22 cellular contexts compared by ENCODE assay signal in the genomic region with DNA sequence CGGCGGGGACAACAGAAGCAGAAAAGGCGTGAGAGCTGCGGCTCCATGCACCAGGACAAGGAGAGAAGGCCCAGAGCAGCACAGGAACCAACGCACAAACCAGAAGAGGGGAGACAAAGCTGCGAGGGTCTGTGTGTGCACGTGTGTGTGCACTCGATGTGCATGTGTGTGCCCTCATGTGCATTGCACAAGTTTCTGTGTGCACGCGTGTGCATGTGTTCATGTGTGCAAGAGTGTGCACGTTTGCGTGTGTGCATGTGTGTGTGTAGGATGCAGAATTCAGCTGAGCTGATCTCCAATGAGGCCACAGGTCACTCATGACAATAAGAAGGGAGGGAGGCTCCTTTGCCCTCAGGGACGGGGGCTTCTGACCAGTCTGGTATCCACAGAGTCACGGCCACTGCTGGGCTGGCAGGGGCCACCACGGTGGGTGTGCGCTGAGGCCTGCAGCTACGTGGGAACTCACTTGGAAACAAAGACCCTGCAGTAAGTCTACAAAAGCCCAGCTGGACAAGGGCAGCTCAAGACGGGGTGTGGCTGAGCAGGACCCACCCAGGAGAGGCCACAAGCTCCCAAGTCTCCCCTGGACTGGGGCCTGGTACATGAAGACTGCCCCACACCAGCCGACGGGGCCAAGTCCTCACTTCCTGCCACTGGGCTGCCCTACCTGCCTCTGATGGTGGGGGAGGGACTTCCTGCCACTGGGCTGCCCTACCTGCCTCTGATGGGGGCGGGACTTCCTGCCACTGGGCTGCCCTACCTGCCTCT. TPM values are rescaled to one million over a fixed set of nuclear protein-coding genes. Genes with fewer than 3 reads are reported as not detected.
DNase-seq lines count a peak whose midpoint lies in the region; ATAC-seq, FAIRE-seq and TF ChIP-seq lines count a peak whose summit lies in the region.
"Had no signal": no experiment of that assay in that cellular context is flagged by ENCODE, and none has a peak within 500 bp of the region (broad histone marks: within the 10 kb centered on the region; RNA-seq: fewer than 3 reads in every experiment).

No MANE protein-coding gene starts in this region.

- no peak for ATAC-seq in K562
- ATAC-seq: left ventricle myocardium superior; natural killer cell treated with Interleukin-12 subunit alpha and Interleukin-12 subunit beta and Interleukin-15 and Interleukin-18, amount 100 ng/mL, for 72 hours had no signal

- H3K4me1 ChIP-seq in K562 (replicated peaks in 1 of 2; ENCODE audit: control insufficient read depth in 2 of 2, insufficient read depth in 2 of 2, low read length in 2 of 2) = peaks cover 0 to 54% of the 10 kb centered on the region in 2 experiments; a peak in 2 of 5 replicates
- no peaks in the 10 kb centered on the region for H3K4me1 ChIP-seq in neural progenitor cell
- H3K4me1 ChIP-seq: HAP-1, upper lobe of left lung had no signal

- H3K36me3 Mint-ChIP-seq in neural progenitor cell (peaks cover 4% of the 10 kb centered on the region), immature natural killer cell (no peaks in the 10 kb centered on the region)
- H3K36me3 Mint-ChIP-seq in activated CD4-positive, alpha-beta memory T cell treated with anti-CD3 and anti-CD28 coated beads, Interleukin-2, amount 10 ng/mL, durations not matched to agents 7 days and 5 days (ENCODE audit: low read depth) = no peaks in the 10 kb centered on the region
- H3K36me3 Mint-ChIP-seq: activated CD4-positive, alpha-beta memory T cell treated with anti-CD3 and anti-CD28 coated beads for 36 hours; natural killer cell treated with Interleukin-12 subunit alpha and Interleukin-12 subunit beta and Interleukin-15 and Interleukin-18, amount 100 ng/mL, for 72 hours had no signal

- CTCF ChIA-PET in K562 (lab: Yijun Ruan, JAX; ENCODE audit: low intra/inter-chr PET ratio) = no interaction called here
- CTCF ChIA-PET in activated CD4-positive, alpha-beta memory T cell treated with anti-CD3 and anti-CD28 coated beads, Interleukin-2, amount 10 ng/mL, durations not matched to agents 7 days and 5 days (lab: Charles Lee) = no interaction called here

- no TSS peak for BruUV-seq in K562 (replicated peaks; lab: Mats Ljungman, UMichigan)

- no peaks in the 10 kb centered on the region for H3F3A ChIP-seq in neural progenitor cell (ENCODE audit: low read depth)

- H3K9ac ChIP-seq in K562 (ENCODE audit: insufficient read depth in 1 of 2, low read depth in 2 of 2, low read length in 2 of 2) (no peak overlapping the region), neural progenitor cell (no peak overlapping the region)

- POLR2A ChIA-PET in K562 (lab: Yijun Ruan, JAX) = interaction anchor here (0.6 to 0.8 kb wide), 2 partner anchors 31 to 217 kb away, joined by 3 read pairs; partner anchors contain the start of gene GMEB2
- POLR2A ChIA-PET in activated CD4-positive, alpha-beta memory T cell treated with anti-CD3 and anti-CD28 coated beads, Interleukin-2, amount 10 ng/mL, durations not matched to agents 7 days and 5 days (lab: Charles Lee) = no interaction called here

- H3K4me2 ChIP-seq in K562 (ENCODE audit: insufficient read depth, low read length) (no peak overlapping the region), neural progenitor cell (no peak overlapping the region)

- H4K20me1 ChIP-seq in K562 (replicated peaks; ENCODE audit: control insufficient read depth, insufficient read depth, low read length) (no peaks in the 10 kb centered on the region), neural progenitor cell (ENCODE audit: low read depth) (no peaks in the 10 kb centered on the region)

- H3K79me2 ChIP-seq in K562 (ENCODE audit: control insufficient read depth, insufficient read depth, low read length) (no peaks in the 10 kb centered on the region), neural progenitor cell (ENCODE audit: low read depth) (no peaks in the 10 kb centered on the region)

- TF ChIP-seq EP300 in K562 (IDR thresholded peaks at IDR 0.05; ENCODE audit: low read length) = no peak

- peak overlapping the region; percentile 37 for H3K4me3 ChIP-seq in LNCaP clone FGC (ENCODE audit: low read depth, low read length)
- H3K4me3 ChIP-seq in K562 = no peak overlapping the region
- H3K4me3 ChIP-seq in neural progenitor cell = no peak overlapping the region
- H3K4me3 ChIP-seq: HAP-1, upper lobe of left lung had no signal

- H3K27me3 Mint-ChIP-seq in neural progenitor cell (ENCODE audit: insufficient read depth, low read depth) (peaks cover 5% of the 10 kb centered on the region), immature natural killer cell (ENCODE audit: low read depth in 3 of 3) (peaks cover 0 to 2% (median 0%) of the 10 kb centered on the region in 3 donors)
- no peaks in the 10 kb centered on the region for H3K27me3 Mint-ChIP-seq in activated CD4-positive, alpha-beta memory T cell treated with anti-CD3 and anti-CD28 coated beads, Interleukin-2, amount 10 ng/mL, durations not matched to agents 7 days and 5 days

- intact Hi-C loops in K562 (cut with micrococcal nuclease) = no loop called here

- H3K9me1 ChIP-seq in K562 (ENCODE audit: control insufficient read depth, insufficient read depth, low read length) = no peaks in the 10 kb centered on the region

- H3K9me3 ChIP-seq in K562 (replicated peaks; ENCODE audit: control insufficient read depth, insufficient read depth, low read depth, low read length) = no peaks in the 10 kb centered on the region
- H3K9me3 ChIP-seq in neural progenitor cell (ENCODE audit: low read depth) = no peaks in the 10 kb centered on the region
- H3K9me3 ChIP-seq: HAP-1, upper lobe of left lung had no signal

- no peak overlapping the region for H3K27ac ChIP-seq in K562 (ENCODE audit: extremely low read depth, low read depth, low read length)
- no peak overlapping the region for H3K27ac ChIP-seq in neural progenitor cell
- H3K27ac ChIP-seq: upper lobe of left lung had no signal

- H2AFZ ChIP-seq in K562 (ENCODE audit: low read depth, low read length) (no peak overlapping the region), neural progenitor cell (replicated peaks) (no peak overlapping the region)

- H3K9me3 Mint-ChIP-seq in neural progenitor cell (no peaks in the 10 kb centered on the region), immature natural killer cell (no peaks in the 10 kb centered on the region)
- H3K9me3 Mint-ChIP-seq in activated CD4-positive, alpha-beta memory T cell treated with anti-CD3 and anti-CD28 coated beads, Interleukin-2, amount 10 ng/mL, durations not matched to agents 7 days and 5 days = peaks cover 4% of the 10 kb centered on the region
- H3K9me3 Mint-ChIP-seq: activated CD4-positive, alpha-beta memory T cell treated with anti-CD3 and anti-CD28 coated beads for 36 hours; dendritic cell treated with granulocyte-macrophage colony-stimulating factor and Interleukin-4, amounts not matched to agents 40 ng/mL and 50 ng/mL, for 4 days; natural killer cell treated with Interleukin-12 subunit alpha and Interleukin-12 subunit beta and Interleukin-15 and Interleukin-18, amount 100 ng/mL, for 72 hours had no signal

- H3K4me1 Mint-ChIP-seq in neural progenitor cell = peaks cover 14% of the 10 kb centered on the region
- H3K4me1 Mint-ChIP-seq in immature natural killer cell = no peaks in the 10 kb centered on the region
- peaks cover 9% of the 10 kb centered on the region for H3K4me1 Mint-ChIP-seq in activated CD4-positive, alpha-beta memory T cell treated with anti-CD3 and anti-CD28 coated beads, Interleukin-2, amount 10 ng/mL, durations not matched to agents 7 days and 5 days

- TF ChIP-seq RAD21 in K562 (CRISPR knock-in tag; conservative IDR thresholded peaks at IDR 0.05 in 1 of 2, IDR thresholded peaks at IDR 0.05 in 1 of 2) = no peak

- in situ Hi-C loops in K562 (cut with MboI) = no loop called here

- no peak for FAIRE-seq in K562 (lab: Jason Lieb, UNC)
- FAIRE-seq: islet of Langerhans had no signal

- H3K27me3 ChIP-seq in K562 (ENCODE audit: control insufficient read depth in 2 of 2, insufficient read depth in 2 of 2, low read length in 2 of 2) (peaks cover 21 to 96% of the 10 kb centered on the region in 2 experiments; a peak in 4 of 5 replicates), neural progenitor cell (no peaks in the 10 kb centered on the region)
- H3K27me3 ChIP-seq: upper lobe of left lung had no signal

- TF ChIP-seq POLR2A in K562 (conservative IDR thresholded peaks at IDR 0.05) = no peak
- no peak for TF ChIP-seq POLR2A in erythroblast (IDR thresholded peaks at IDR 0.05; ENCODE audit: low read length)

- H3K36me3 ChIP-seq in K562 (ENCODE audit: control insufficient read depth, insufficient read depth, low read length) = no peaks in the 10 kb centered on the region
- no peaks in the 10 kb centered on the region for H3K36me3 ChIP-seq in neural progenitor cell
- H3K36me3 ChIP-seq: HAP-1, upper lobe of left lung had no signal

- peak; percentile 22 for DNase-seq in NCI-H146 (lab: John Stamatoyannopoulos, UW)
- no peak for DNase-seq in NCI-H146 treated with DMSO at 0.1 percent for 48 hours (lab: John Stamatoyannopoulos, UW; ENCODE audit: unreplicated experiment)
- peak; percentile 23 for DNase-seq in LNCaP clone FGC (ENCODE audit: low read depth)
- no peak for DNase-seq in K562 (ENCODE audit: extremely low read depth in 1 of 4, low spot score in 3 of 4)
- DNase-seq in neural progenitor cell (ENCODE audit: low spot score) = no peak
- DNase-seq in immature natural killer cell = no peak
- DNase-seq in activated CD4-positive, alpha-beta memory T cell treated with anti-CD3 and anti-CD28 coated beads, Interleukin-2, amount 10 ng/mL, durations not matched to agents 7 days and 5 days = no peak
- no peak for DNase-seq in erythroblast (lab: John Stamatoyannopoulos, UW)
- DNase-seq: 8988T; activated CD4-positive, alpha-beta memory T cell treated with anti-CD3 and anti-CD28 coated beads for 36 hours; activated gamma-delta T cell treated with Interleukin-2 at 50 U/mL for 16 hours; amniotic stem cell; Kasumi-1; left ventricle myocardium superior; NCI-H1092; T1000 had no signal

- H3K4me3 Mint-ChIP-seq in neural progenitor cell (no peak overlapping the region), immature natural killer cell (no peak overlapping the region)
- no peak overlapping the region for H3K4me3 Mint-ChIP-seq in activated CD4-positive, alpha-beta memory T cell treated with anti-CD3 and anti-CD28 coated beads, Interleukin-2, amount 10 ng/mL, durations not matched to agents 7 days and 5 days
- H3K4me3 Mint-ChIP-seq: activated CD4-positive, alpha-beta memory T cell treated with anti-CD3 and anti-CD28 coated beads for 36 hours; dendritic cell treated with granulocyte-macrophage colony-stimulating factor and Interleukin-4, amounts not matched to agents 40 ng/mL and 50 ng/mL, for 4 days; natural killer cell treated with Interleukin-12 subunit alpha and Interleukin-12 subunit beta and Interleukin-15 and Interleukin-18, amount 100 ng/mL, for 72 hours had no signal

- TF ChIP-seq CTCF in LNCaP clone FGC (IDR thresholded peaks at IDR 0.05; ENCODE audit: control insufficient read depth, extremely low read depth, insufficient read depth) = no peak
- TF ChIP-seq CTCF in K562 (IDR thresholded peaks at IDR 0.05 in 2 of 3, conservative IDR thresholded peaks at IDR 0.05 in 1 of 3; ENCODE audit: insufficient read depth in 2 of 3, low read depth in 1 of 3, low read length in 3 of 3) = no peak
- TF ChIP-seq CTCF in neural progenitor cell (IDR thresholded peaks at IDR 0.05) = no peak

- peak overlapping the region; percentile 97 for H3K27ac Mint-ChIP-seq in neural progenitor cell
- H3K27ac Mint-ChIP-seq in immature natural killer cell = peak overlapping the region in 1 of 6 donors; percentile 46
- no peak overlapping the region for H3K27ac Mint-ChIP-seq in activated CD4-positive, alpha-beta memory T cell treated with anti-CD3 and anti-CD28 coated beads, Interleukin-2, amount 10 ng/mL, durations not matched to agents 7 days and 5 days
- H3K27ac Mint-ChIP-seq: activated CD4-positive, alpha-beta memory T cell treated with anti-CD3 and anti-CD28 coated beads for 36 hours; dendritic cell treated with granulocyte-macrophage colony-stimulating factor and Interleukin-4, amounts not matched to agents 40 ng/mL and 50 ng/mL, for 4 days; natural killer cell treated with Interleukin-12 subunit alpha and Interleukin-12 subunit beta and Interleukin-15 and Interleukin-18, amount 100 ng/mL, for 72 hours had no signal

- 17% methylated on average over 20 of the region's 21 CpGs for WGBS in K562 (ENCODE audit: insufficient coverage, low coverage, missing lambda C conversion rate)

RNA-seq across cellular contexts. Expression of gene CHRNA4, which starts 48.1 kb away (rescaled TPM):
- total RNA-seq in K562 (2011; cell fraction: chromatin; rRNA removed; ENCODE audit: low replicate concordance) = not detected in 2 replicates
- total RNA-seq in K562 (2011; cell fraction: nucleolus; rRNA removed) = not detected in 2 replicates
- total RNA-seq in K562 (2011; cell fraction: nucleoplasm; rRNA removed) = not detected in 2 replicates
- not detected in 2 replicates for total RNA-seq in K562 (2014; rRNA removed)
- total RNA-seq in K562 (2014; rRNA removed; fragmentation: Illumina TruSeq; extraction: Trizol) = not detected in 2 replicates
- not detected in 2 replicates for total RNA-seq in K562 (2015; rRNA removed; fragmentation: Illumina TruSeq; extraction: Trizol)
- 0.02 TPM in 1 of 2 replicates, not detected in the other for total RNA-seq in K562 (2021)
- not detected in 2 replicates for polyA plus RNA-seq in K562 (2011; rRNA removed)
- not detected in 2 replicates for polyA plus RNA-seq in K562 (2011; cell fraction: cytosol; rRNA removed)
- not detected in 2 replicates for polyA plus RNA-seq in K562 (2011; cell fraction: nucleus; rRNA removed)
- polyA plus RNA-seq in K562 (2012) = not detected in 2 replicates
- polyA plus RNA-seq in K562 (2014; fragmentation: Illumina TruSeq; extraction: Trizol) = not detected in 2 replicates
- not detected for polyA plus RNA-seq in K562 (2014; fragmentation: Nextera tagmentation; extraction: Ambion mirVana)
- not detected in 2 replicates for polyA plus RNA-seq in K562 (2014; rRNA removed)
- polyA minus RNA-seq in K562 (2011; rRNA and poly(A)+ RNA removed) = not detected in 2 replicates
- not detected in 2 replicates for polyA minus RNA-seq in K562 (2011; cell fraction: cytosol; rRNA and poly(A)+ RNA removed)
- polyA minus RNA-seq in K562 (2011; cell fraction: nucleus; rRNA and poly(A)+ RNA removed) = not detected in 2 replicates
- total RNA-seq in neural progenitor cell (ENCODE audit: low replicate concordance) = 0.68 TPM in 1 of 2 replicates, not detected in the other
- not detected for polyA plus RNA-seq in immature natural killer cell
- not detected for total RNA-seq in activated CD4-positive, alpha-beta memory T cell treated with anti-CD3 and anti-CD28 coated beads, Interleukin-2, amount 10 ng/mL, durations not matched to agents 7 days and 5 days
- total RNA-seq: activated CD4-positive, alpha-beta memory T cell treated with anti-CD3 and anti-CD28 coated beads for 36 hours; HT1080; natural killer cell treated with Interleukin-12 subunit alpha and Interleukin-12 subunit beta and Interleukin-15 and Interleukin-18, amount 100 ng/mL, for 72 hours had no signal

Comparison
In these comparisons a context has a peak if more than half of its experiments do, and no peak if none do; other contexts are left out.
1. DNase-seq: peak in NCI-H146 (single experiment) and LNCaP clone FGC (single experiment); none in NCI-H146 treated with DMSO at 0.1 percent for 48 hours (single experiment), K562 (0 of 4), neural progenitor cell (single experiment), immature natural killer cell (0 of 3), activated CD4-positive, alpha-beta memory T cell treated with anti-CD3 and anti-CD28 coated beads, Interleukin-2, amount 10 ng/mL, durations not matched to agents 7 days and 5 days (single experiment) and erythroblast (0 of 2).